In genomic region chr10:63157845-63158624, GRCh38 we compare ENCODE assay signal across 8 cellular contexts. TPM values are rescaled to one million over a fixed set of nuclear protein-coding genes. Genes with fewer than 3 reads are reported as not detected.
DNase-seq lines count a peak whose midpoint lies in the region; ATAC-seq and TF ChIP-seq lines count a peak whose summit lies in the region.

No MANE protein-coding gene starts in this region.

- no peak overlapping the region for H3K9ac ChIP-seq in colonic mucosa (ENCODE audit: low read depth in 2 of 2, low read length in 2 of 2)

- H3K27me3 ChIP-seq in colonic mucosa, result no peaks in the 10 kb centered on the region

- no peak overlapping the region for H3K4me3 ChIP-seq in colonic mucosa

- DNase-seq in AML-193 (lab: John Stamatoyannopoulos, UW) (peak; percentile 62 to 66), NCI-H1694 treated with DMSO at 0.1 percent for 48 hours (lab: John Stamatoyannopoulos, UW) (peak; percentile 72), T-helper 2 cell (peak in 3 of 5 experiments; percentile 14 to 84 (median 30)), colonic mucosa (peak; percentile 39), left lobe of liver (ENCODE audit: low spot score) (no peak)
- DNase-seq in stimulated activated naive CD8-positive, alpha-beta T cell treated with anti-CD3 and anti-CD28 coated beads, Interleukin-15, Interleukin-2, amounts not matched to agents 100 U/mL and 50 U/mL, for 24 hours, result peak; percentile 24

- no peak overlapping the region for H3K27ac ChIP-seq in colonic mucosa

- peaks cover 5% of the 10 kb centered on the region for H3K4me1 ChIP-seq in colonic mucosa

- H3K36me3 ChIP-seq in colonic mucosa, result no peaks in the 10 kb centered on the region

- peak; percentile 78 for ATAC-seq in GM18511 (IDR thresholded peaks at IDR 0.05; ENCODE audit: unreplicated experiment)
- ATAC-seq in HG02981 (IDR thresholded peaks at IDR 0.05; ENCODE audit: unreplicated experiment), result peak; percentile 74
- ATAC-seq in left lobe of liver, result peak; percentile 96
- ATAC-seq in stimulated activated naive CD8-positive, alpha-beta T cell treated with anti-CD3 and anti-CD28 coated beads, Interleukin-15, Interleukin-2, amounts not matched to agents 100 U/mL and 50 U/mL, for 24 hours, result peak; percentile 49

- peak; percentile 79 for TF ChIP-seq CTCF in colonic mucosa (IDR thresholded peaks at IDR 0.05)

- no peaks in the 10 kb centered on the region for H3K9me3 ChIP-seq in colonic mucosa

- intact Hi-C loops in colonic mucosa (cut with DNase I), result loop anchor here (5.0 kb wide), 3 partner anchors 341 to 721 kb away; partner anchors contain the start of gene EGR2

RNA-seq across cellular contexts. Expression of gene NRBF2, which starts 24.9 kb away (rescaled TPM):
- total RNA-seq in colonic mucosa (10 to 100 TPM; 18.7 to 34.9 TPM), left lobe of liver (13.4 TPM)
